8 cellular contexts compared by ENCODE assay signal in the genomic region with DNA sequence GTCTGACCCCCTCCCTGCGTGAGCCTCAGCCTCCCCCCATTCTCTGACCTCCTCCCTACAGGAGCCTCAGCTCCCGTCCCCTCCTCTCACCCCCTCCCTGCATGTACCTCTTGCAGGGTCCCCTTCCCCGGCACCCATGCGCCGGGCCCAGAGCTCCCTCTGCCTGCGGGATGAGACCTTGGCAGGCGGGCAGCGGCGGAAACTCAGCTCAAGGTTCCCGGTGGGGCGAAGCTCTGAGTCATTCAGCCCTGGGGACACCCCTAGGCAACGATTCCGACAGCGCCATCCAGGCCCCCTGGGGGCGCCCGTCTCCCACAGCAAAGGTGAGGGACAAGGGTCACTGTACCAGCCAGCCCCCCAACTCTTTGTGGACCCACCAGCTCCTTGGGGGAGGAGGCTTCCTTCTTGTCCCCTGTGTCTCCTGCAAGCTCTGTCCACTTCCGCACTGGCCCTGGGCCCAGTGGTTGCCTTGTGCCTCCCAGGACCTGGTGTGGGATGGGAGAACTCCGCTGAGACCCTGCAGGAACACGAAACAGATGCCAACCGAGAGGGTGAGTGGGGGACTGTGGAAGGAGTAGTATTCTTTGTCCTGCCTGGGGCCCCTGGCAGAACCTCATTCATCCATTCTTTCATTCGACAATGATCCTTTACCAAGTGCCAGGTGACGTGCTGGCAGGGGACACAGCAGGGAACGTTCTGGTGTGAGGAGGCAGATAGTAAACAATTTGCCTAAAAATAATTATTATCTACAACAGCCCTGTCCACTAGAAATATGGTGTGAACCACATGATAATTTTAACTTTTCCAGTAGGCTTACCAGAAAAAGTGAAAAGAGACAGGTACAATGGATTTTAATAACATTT. TPM values are rescaled to one million over a fixed set of nuclear protein-coding genes. Genes with fewer than 3 reads are reported as not detected.
A peak's percentile ranks its signal among the peaks of the same experiment; 100 is the strongest.
DNase-seq lines count a peak whose midpoint lies in the region; ATAC-seq, FAIRE-seq and TF ChIP-seq lines count a peak whose summit lies in the region.

No MANE protein-coding gene starts in this region.

- peak overlapping the region; percentile 75 for H3K4me2 ChIP-seq in mammary epithelial cell (ENCODE audit: insufficient read depth, low read depth, low read length)

- intact Hi-C loops in mammary epithelial cell (cut with micrococcal nuclease), result loop anchor here (1.0 to 5.0 kb wide), 7 partner anchors 21 to 153 kb away; a partner anchor contains a TSS
- intact Hi-C loops in spleen (cut with DNase I; ENCODE audit: low total_unique reads), result no loop called here

- H3K36me3 ChIP-seq in Peyer's patch, result no peaks in the 10 kb centered on the region
- peaks cover under 1% of the 10 kb centered on the region for H3K36me3 ChIP-seq in mammary epithelial cell (ENCODE audit: insufficient read depth, low read length)
- H3K36me3 ChIP-seq in spleen, result peaks cover 0 to 72% (median 14%) of the 10 kb centered on the region in 6 donors

- dilution Hi-C loops in mammary epithelial cell (cut with HindIII; ENCODE audit: low sequenced_read_pairs), result no loop called here

- CTCF ChIA-PET in mammary epithelial cell (lab: Charles Lee; ENCODE audit: low non-redundant PET), result interaction anchor here (0.6 to 1.3 kb wide), 6 partner anchors 13 to 114 kb away, joined by 7 to 22 read pairs (median 8); a partner anchor contains a TSS

- ATAC-seq in HG03378 (IDR thresholded peaks at IDR 0.05; ENCODE audit: unreplicated experiment) (no peak), HG02840 (IDR thresholded peaks at IDR 0.05; ENCODE audit: low FRiP score, unreplicated experiment) (no peak)

- peak in 1 of 2 donors; percentile 46 for TF ChIP-seq POLR2A in Peyer's patch (IDR thresholded peaks at IDR 0.05)
- no peak for TF ChIP-seq POLR2A in spleen (IDR thresholded peaks at IDR 0.05)

- BruUV-seq in mammary epithelial cell (replicated peaks; lab: Mats Ljungman, UMichigan), result no TSS peak

- H4K20me1 ChIP-seq in mammary epithelial cell (ENCODE audit: insufficient read depth, low read length), result no peaks in the 10 kb centered on the region

- FAIRE-seq in HTR-8/SVneo (lab: Jason Lieb, UNC), result no peak

- peak; percentile 38 to 90 (median 70) for TF ChIP-seq CTCF in Peyer's patch (IDR thresholded peaks at IDR 0.05)
- peak; percentile 70 to 90 for TF ChIP-seq CTCF in mammary epithelial cell (conservative IDR thresholded peaks at IDR 0.05 in 1 of 2, IDR thresholded peaks at IDR 0.05 in 1 of 2; ENCODE audit: extremely low read depth in 1 of 2, insufficient read depth in 1 of 2, low read depth in 1 of 2, low read length in 2 of 2)
- peak; percentile 53 to 85 (median 78) for TF ChIP-seq CTCF in spleen (IDR thresholded peaks at IDR 0.05 in 8 of 11, conservative IDR thresholded peaks at IDR 0.05 in 3 of 11)

- H3K9ac ChIP-seq in mammary epithelial cell (ENCODE audit: insufficient read depth, low read length), result peak overlapping the region; percentile 24

- H3K27ac ChIP-seq in Peyer's patch (peak overlapping the region; percentile 10 to 60 (median 52)), mammary epithelial cell (ENCODE audit: insufficient read depth, low read depth, low read length) (peak overlapping the region; percentile 50), spleen (peak overlapping the region in 7 of 8 donors; percentile 41 to 88 (median 73))

- H3K79me2 ChIP-seq in mammary epithelial cell (ENCODE audit: insufficient read depth, low read length), result peaks cover 16% of the 10 kb centered on the region

- H2AFZ ChIP-seq in mammary epithelial cell (ENCODE audit: low read depth, low read length), result peak overlapping the region; percentile 92

- peaks cover 11 to 41% (median 18%) of the 10 kb centered on the region in 4 donors for H3K4me1 ChIP-seq in Peyer's patch
- H3K4me1 ChIP-seq in mammary epithelial cell (ENCODE audit: insufficient read depth, low read length), result peaks cover 42% of the 10 kb centered on the region
- peaks cover 29 to 87% (median 53%) of the 10 kb centered on the region in 6 donors for H3K4me1 ChIP-seq in spleen

- no peaks in the 10 kb centered on the region for H3K9me3 ChIP-seq in Peyer's patch
- no peaks in the 10 kb centered on the region for H3K9me3 ChIP-seq in mammary epithelial cell (replicated peaks; ENCODE audit: insufficient read depth, low read length)
- H3K9me3 ChIP-seq in spleen, result no peaks in the 10 kb centered on the region

- H3K4me3 ChIP-seq in Peyer's patch (peak overlapping the region in 3 of 4 donors; percentile 15 to 47 (median 39)), mammary epithelial cell (replicated peaks in 1 of 3; ENCODE audit: insufficient read depth in 1 of 3, low read depth in 2 of 3, low read length in 3 of 3) (peak overlapping the region in 2 of 3 experiments; percentile 12 to 30), spleen (peak overlapping the region in 7 of 8 donors; percentile 21 to 61 (median 28))

- in situ Hi-C loops in mammary epithelial cell (cut with MboI; ENCODE audit: low sequenced_read_pairs in 2 of 2), result no loop called here

- 7% methylated on average over 11 of the region's 23 CpGs for WGBS in mammary epithelial cell (ENCODE audit: low coverage, missing lambda C conversion rate)
- 20 to 29% (median 26%) methylated on average over 16 to 23 of the region's 23 CpGs for WGBS in spleen, 5 donors

- H3K27me3 ChIP-seq in Peyer's patch, result no peaks in the 10 kb centered on the region
- no peaks in the 10 kb centered on the region for H3K27me3 ChIP-seq in mammary epithelial cell (ENCODE audit: insufficient read depth, low read length)
- no peaks in the 10 kb centered on the region for H3K27me3 ChIP-seq in spleen (replicated peaks in 1 of 7)

- DNase-seq in DMS53 treated with DMSO at 0.1 percent for 48 hours (lab: John Stamatoyannopoulos, UW; ENCODE audit: unreplicated experiment) (peak; percentile 82), HTR-8/SVneo (ENCODE audit: insufficient read length, low spot score) (peak; percentile 91), Peyer's patch (peak; percentile 54 to 90 (median 88)), mammary epithelial cell (peak; percentile 68), iris pigment epithelial cell (ENCODE audit: low read depth) (peak; percentile 80), spleen (peak; percentile 92)

RNA-seq across cellular contexts. Expression of a gene that starts 3.7 kb away (rescaled TPM):
- total RNA-seq in Peyer's patch (10 to 100 TPM; 27.8 to 95.7 (median 40.1) TPM), mammary epithelial cell (10 to 100 TPM; 45.0 to 92.1 TPM), spleen (10 to 100 TPM; 26.9 to 47.5 (median 38.2) TPM)
- polyA plus RNA-seq in mammary epithelial cell (62.1 TPM), spleen (10 to 100 TPM; 18.8 to 43.0 (median 32.3) TPM)
- polyA minus RNA-seq in mammary epithelial cell, result 70.8 TPM

RNA-seq across cellular contexts. Expression of a gene that starts 15.3 kb away (rescaled TPM):
- 10 to 100 TPM; 31.7 to 99.0 (median 43.9) TPM for total RNA-seq in Peyer's patch
- 1 to 10 TPM; 1.8 to 7.1 TPM for total RNA-seq in mammary epithelial cell
- 4.6 TPM for polyA plus RNA-seq in mammary epithelial cell
- 6.4 TPM for polyA minus RNA-seq in mammary epithelial cell
- total RNA-seq in spleen, result 100 to 1,000 TPM in 3 of 7 donors, 10 to 100 TPM in 4; 64.3 to 128 (median 86.6) TPM
- polyA plus RNA-seq in spleen, result 100 to 1,000 TPM; 225 to 638 (median 623) TPM

RNA-seq across cellular contexts. Expression of a gene that starts 37.4 kb away (rescaled TPM):
- total RNA-seq in Peyer's patch, result 100 to 1,000 TPM; 202 to 345 (median 268) TPM
- total RNA-seq in mammary epithelial cell, result 100 to 1,000 TPM; 333 to 449 TPM
- polyA plus RNA-seq in mammary epithelial cell, result 660 TPM
- polyA minus RNA-seq in mammary epithelial cell, result 272 TPM
- 100 to 1,000 TPM in 3 of 7 donors, 10 to 100 TPM in 4; 77.0 to 169 (median 95.6) TPM for total RNA-seq in spleen
- polyA plus RNA-seq in spleen, result 100 to 1,000 TPM; 181 to 302 (median 237) TPM

RNA-seq across cellular contexts. Expression of a gene that starts 38.0 kb away (rescaled TPM):
- total RNA-seq in Peyer's patch (100 to 1,000 TPM in 1 of 4 donors, 10 to 100 TPM in 3; 55.3 to 163 (median 63.1) TPM), mammary epithelial cell (100 to 1,000 TPM; 105 to 199 TPM), spleen (100 to 1,000 TPM; 138 to 420 (median 158) TPM)
- polyA plus RNA-seq in mammary epithelial cell (350 TPM), spleen (100 to 1,000 TPM; 328 to 431 (median 350) TPM)
- 271 TPM for polyA minus RNA-seq in mammary epithelial cell

RNA-seq across cellular contexts. Expression of a gene that starts 50.0 kb away (rescaled TPM):
- total RNA-seq in Peyer's patch (100 to 1,000 TPM; 151 to 460 (median 341) TPM), mammary epithelial cell (10 to 100 TPM; 44.8 to 67.0 TPM), spleen (10 to 100 TPM; 30.2 to 49.3 (median 43.7) TPM)
- polyA plus RNA-seq in mammary epithelial cell (34.7 TPM), spleen (10 to 100 TPM; 24.0 to 56.5 (median 34.7) TPM)
- 33.3 TPM for polyA minus RNA-seq in mammary epithelial cell

Comparison
In these comparisons a context has a peak if more than half of its experiments do, and no peak if none do; other contexts are left out.
1. RNA of a gene that starts 15.3 kb away (total RNA-seq): 64.3 to 128 TPM in spleen and 31.7 to 99.0 TPM in Peyer's patch; 1.8 to 7.1 TPM in mammary epithelial cell; every median in the first group is over 4 times any median in the second.
2. Peak in every context shown above with its lines, with median percentiles within 50 percentile points of each other: DNase-seq, H3K27ac ChIP-seq, H3K4me3 ChIP-seq and CTCF ChIP-seq.